Comparison of ENCODE assay signal across 15 cellular contexts in the genomic region with DNA sequence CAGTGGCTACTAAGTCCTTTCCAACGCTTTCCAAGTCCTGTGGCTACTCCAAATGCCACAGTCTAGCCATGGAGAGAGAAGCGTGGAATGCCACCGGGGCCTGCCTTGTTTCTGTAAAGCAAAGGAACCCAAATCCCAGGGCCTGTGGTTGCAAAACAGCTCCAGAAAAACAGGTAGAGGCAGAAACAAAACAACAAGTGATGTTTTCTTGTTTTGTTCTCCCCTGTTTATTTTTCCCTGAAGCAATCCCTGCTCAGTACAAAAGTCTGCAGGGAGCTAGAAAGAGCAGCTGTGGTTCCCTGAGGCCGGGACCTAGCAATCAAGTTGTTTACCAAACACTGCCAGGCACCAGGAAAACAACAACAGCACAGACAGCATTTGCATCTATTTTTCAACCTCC.
A peak's percentile ranks its signal among the peaks of the same experiment; 100 is the strongest.
DNase-seq lines count a peak whose midpoint lies in the region; ATAC-seq, FAIRE-seq and TF ChIP-seq lines count a peak whose summit lies in the region.
"Had no signal": no experiment of that assay in that cellular context is flagged by ENCODE, and none has a peak within 500 bp of the region (broad histone marks: within the 10 kb centered on the region; RNA-seq: fewer than 3 reads in every experiment).

No MANE protein-coding gene starts in this region.

- H3K4me1 ChIP-seq in H9 (ENCODE audit: insufficient read depth, low read length) (peaks cover 24% of the 10 kb centered on the region; the same call in 1 of the 2 replicates), ascending aorta (peaks cover 10 to 25% of the 10 kb centered on the region in 2 donors), pancreas (peaks cover 7 to 12% (median 9%) of the 10 kb centered on the region in 3 donors)

- H3K36me3 ChIP-seq in ascending aorta (no peaks in the 10 kb centered on the region), pancreas (no peaks in the 10 kb centered on the region)
- H3K36me3 ChIP-seq: ovary had no signal

- no peak overlapping the region for H3K56ac ChIP-seq in H9 (ENCODE audit: insufficient read length, low read depth, low read length)

- no peaks in the 10 kb centered on the region for H3K27me3 Mint-ChIP-seq in H9 (ENCODE audit: low read depth)
- H3K27me3 Mint-ChIP-seq in immature natural killer cell (ENCODE audit: low read depth in 3 of 3), result peaks cover 0 to 4% (median under 1%) of the 10 kb centered on the region in 3 donors
- H3K27me3 Mint-ChIP-seq: stimulated activated naive CD8-positive, alpha-beta T cell treated with anti-CD3 and anti-CD28 coated beads, Interleukin-15, Interleukin-2, amounts not matched to agents 100 ng/mL and 50 ng/mL, for 24 hours had no signal

- H2BK5ac ChIP-seq in H9 (ENCODE audit: insufficient read length, low read length), result peak overlapping the region; percentile 89

- H3K14ac ChIP-seq in H9 (ENCODE audit: insufficient read depth, low read length), result peak overlapping the region; percentile 64; the same call in 1 of the 2 replicates

- H3K4me1 Mint-ChIP-seq in H9 (peaks cover 51 to 59% of the 10 kb centered on the region in 2 experiments), immature natural killer cell (peaks cover 50 to 69% of the 10 kb centered on the region in 2 donors)

- H3K9me3 ChIP-seq in H9 (ENCODE audit: control insufficient read depth, low read depth, low read length) (no peaks in the 10 kb centered on the region), ascending aorta (no peaks in the 10 kb centered on the region), pancreas (no peaks in the 10 kb centered on the region)
- H3K9me3 ChIP-seq: ovary had no signal

- H4K20me1 ChIP-seq in H9 (ENCODE audit: control insufficient read depth, insufficient read depth, insufficient read length), result no peaks in the 10 kb centered on the region

- no peak for ATAC-seq in GM21423 (IDR thresholded peaks at IDR 0.05; ENCODE audit: unreplicated experiment)
- no peak for ATAC-seq in pancreas

- peak overlapping the region; percentile 33 for H3K9ac ChIP-seq in H9 (ENCODE audit: extremely low read depth, insufficient read length, low read length)

- H3K79me2 ChIP-seq in H9 (ENCODE audit: insufficient read depth, low read length), result peaks cover 2% of the 10 kb centered on the region; the same call in 1 of the 2 replicates

- no peak overlapping the region for H2BK15ac ChIP-seq in H9 (ENCODE audit: low read depth, low read length)

- peak overlapping the region; percentile 89 to 98 (median 96) for H3K27ac Mint-ChIP-seq in H9
- H3K27ac Mint-ChIP-seq in immature natural killer cell, result peak overlapping the region in 4 of 6 donors; percentile 41 to 83 (median 46)

- no CpG with 5 or more reads among the region's 4 CpGs for WGBS in H9 (ENCODE audit: extremely low coverage, insufficient read length, low lambda C conversion rate)
- WGBS in pancreas, 2 donors, result 90 to 91% methylated on average over 4 of the region's 4 CpGs

- no peak overlapping the region for H2AK5ac ChIP-seq in H9 (ENCODE audit: insufficient read length, low read length)

- H4K8ac ChIP-seq in H9 (replicated peaks; ENCODE audit: insufficient read length, low read depth, low read length), result no peak overlapping the region

- peak overlapping the region; percentile 77 for H3K18ac ChIP-seq in H9 (ENCODE audit: insufficient read length, low read depth, low read length)

- H4K5ac ChIP-seq in H9 (ENCODE audit: insufficient read length, low read depth, low read length), result peak overlapping the region; percentile 88

- intact Hi-C loops in ascending aorta (cut with DNase I), result loop anchor here (2.0 kb wide), 1 partner anchor 45 kb away; no protein-coding TSS in a partner anchor
- intact Hi-C loops in pancreas (cut with DNase I), result no loop called here

- no peak overlapping the region for H3K4ac ChIP-seq in H9 (ENCODE audit: low read depth, low read length)

- H3K4me3 Mint-ChIP-seq in H9, result peak overlapping the region in 1 of 2 experiments; percentile 38; a peak in 1 of 5 replicates
- H3K4me3 Mint-ChIP-seq in immature natural killer cell, result no peak overlapping the region
- H3K4me3 Mint-ChIP-seq: stimulated activated naive CD8-positive, alpha-beta T cell treated with anti-CD3 and anti-CD28 coated beads, Interleukin-15, Interleukin-2, amounts not matched to agents 100 ng/mL and 50 ng/mL, for 24 hours had no signal

- no peaks in the 10 kb centered on the region for H3K79me1 ChIP-seq in H9 (ENCODE audit: insufficient read depth, low read depth, low read length, poor library complexity, severe bottlenecking)

- no peak for TF ChIP-seq CTCF in H9 (conservative IDR thresholded peaks at IDR 0.05)
- no peak for TF ChIP-seq CTCF in ascending aorta (IDR thresholded peaks at IDR 0.05)
- TF ChIP-seq CTCF in pancreas (IDR thresholded peaks at IDR 0.05), result no peak

- no peak for FAIRE-seq in pancreas (lab: Jason Lieb, UNC)

- no peak overlapping the region for H3K23ac ChIP-seq in H9 (ENCODE audit: insufficient read length, low read depth, low read length)

- DNase-seq in H9 (peak; percentile 63), ascending aorta (ENCODE audit: low spot score in 2 of 2) (no peak), immature natural killer cell (no peak), putamen (ENCODE audit: low spot score) (peak; percentile 37), NCI-H2196 (lab: John Stamatoyannopoulos, UW; ENCODE audit: unreplicated experiment) (no peak), pancreas (no peak), activated gamma-delta T cell (lab: John Stamatoyannopoulos, UW) (no peak)
- DNase-seq: activated T-cell treated with anti-CD3 and anti-CD28 coated beads, Interleukin-2, amount 50 U/mL, for 48 hours; NCI-H1105; NCI-H526 treated with DMSO at 0.1 percent for 48 hours; ovary; SIG-M5; stimulated activated CD4-positive, alpha-beta T cell treated with anti-CD3 and anti-CD28 coated beads, Interleukin-2, amount 100 ng/mL, for 48 hours had no signal

- peak overlapping the region; percentile 36 for H3K4me2 ChIP-seq in H9 (ENCODE audit: insufficient read depth, insufficient read length, low read length)

- no peak overlapping the region for H2AFZ ChIP-seq in H9 (ENCODE audit: low read length)

- H2BK120ac ChIP-seq in H9 (ENCODE audit: low read depth, low read length, poor library complexity, severe bottlenecking), result peak overlapping the region; percentile 39

- peak overlapping the region; percentile 98 for H3K27ac ChIP-seq in H9 (ENCODE audit: insufficient read length, low read depth, low read length)
- peak overlapping the region; percentile 81 to 85 for H3K27ac ChIP-seq in ascending aorta
- no peak overlapping the region for H3K27ac ChIP-seq in pancreas
- H3K27ac ChIP-seq: ovary had no signal

- no peak overlapping the region for H3T11ph ChIP-seq in H9 (ENCODE audit: low read length)

- no peak overlapping the region for H3K4me3 ChIP-seq in ascending aorta
- no peak overlapping the region for H3K4me3 ChIP-seq in pancreas
- H3K4me3 ChIP-seq: ovary had no signal

- H4K91ac ChIP-seq in H9 (ENCODE audit: insufficient read length, low read depth, low read length), result peak overlapping the region; percentile 78

- no peak overlapping the region for H2BK12ac ChIP-seq in H9 (ENCODE audit: insufficient read length, low read depth, low read length)

- H3K36me3 Mint-ChIP-seq in H9 (ENCODE audit: insufficient read depth in 1 of 3, low read depth in 3 of 3), result peaks cover 0 to 4% (median 2%) of the 10 kb centered on the region in 3 experiments; a peak in 3 of 7 replicates
- peaks cover 0 to 7% (median 2%) of the 10 kb centered on the region in 3 donors for H3K36me3 Mint-ChIP-seq in immature natural killer cell

- H3K27me3 ChIP-seq in H9 (ENCODE audit: insufficient read depth, low read length) (no peaks in the 10 kb centered on the region), ascending aorta (no peaks in the 10 kb centered on the region), pancreas (no peaks in the 10 kb centered on the region)
- H3K27me3 ChIP-seq: ovary had no signal

- H3K9me3 Mint-ChIP-seq in H9 (no peaks in the 10 kb centered on the region), immature natural killer cell (no peaks in the 10 kb centered on the region)
- H3K9me3 Mint-ChIP-seq: stimulated activated naive CD8-positive, alpha-beta T cell treated with anti-CD3 and anti-CD28 coated beads, Interleukin-15, Interleukin-2, amounts not matched to agents 100 ng/mL and 50 ng/mL, for 24 hours had no signal

- no peaks in the 10 kb centered on the region for H3K23me2 ChIP-seq in H9 (ENCODE audit: insufficient read length, low read depth, low read length, poor library complexity, severe bottlenecking)

- no peak overlapping the region for H2BK20ac ChIP-seq in H9 (ENCODE audit: low read depth, low read length, poor library complexity, severe bottlenecking)

Comparison
In these comparisons a context has a peak if more than half of its experiments do, and no peak if none do; other contexts are left out.
1. DNase-seq: peak in H9 (single experiment) and putamen (single experiment); none in ascending aorta (0 of 2), immature natural killer cell (0 of 3), NCI-H2196 (single experiment), pancreas (0 of 6) and activated gamma-delta T cell (single experiment).
2. H3K27ac ChIP-seq: peak in H9 (single experiment) and ascending aorta (2 of 2); none in pancreas (0 of 4).